ENCODE assay signal across 8 cellular contexts in the genomic region with DNA sequence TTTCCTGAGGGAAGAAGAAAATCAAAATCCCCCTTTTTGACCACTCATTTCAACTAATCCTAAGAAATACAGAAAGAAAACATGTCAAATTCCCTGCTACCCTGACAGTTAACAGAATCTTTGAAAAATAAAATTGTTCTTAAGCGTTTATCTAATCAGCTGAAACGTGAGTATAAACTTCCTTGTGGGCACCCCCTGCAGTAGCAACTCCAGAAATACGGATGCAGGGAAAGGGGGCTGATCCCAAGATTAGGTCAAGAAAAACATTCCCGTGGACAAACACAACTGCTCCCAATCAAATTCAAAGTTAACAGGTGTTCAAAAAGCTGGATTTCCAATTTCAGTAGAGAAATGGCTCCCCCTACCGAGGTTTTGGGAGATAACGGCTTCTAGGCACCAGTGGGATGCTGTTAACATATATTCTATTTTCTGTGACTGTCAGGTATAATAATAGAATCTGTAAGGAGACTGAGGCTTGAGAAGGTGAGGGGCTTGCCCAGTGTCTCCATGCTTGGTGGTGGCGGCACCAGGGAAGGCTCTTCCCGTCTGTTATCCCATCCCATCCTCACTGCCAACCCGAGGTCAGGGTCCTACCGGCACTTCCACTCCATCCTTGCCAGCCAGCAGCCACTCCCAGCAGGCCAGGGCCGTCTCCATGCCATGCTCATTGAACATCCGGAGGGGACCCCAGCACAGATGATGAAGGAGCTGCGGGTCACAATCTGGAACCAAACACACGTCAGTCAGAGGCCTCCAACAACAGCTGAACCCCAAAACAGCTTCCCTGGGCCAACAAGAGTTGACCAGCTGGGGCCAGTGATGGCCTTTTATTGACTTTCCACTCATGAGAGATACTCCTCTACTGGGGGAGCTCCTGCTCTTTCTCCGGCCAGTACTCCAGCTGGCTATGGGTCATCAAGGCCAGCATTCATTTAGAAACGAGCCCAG. TPM values are rescaled to one million over a fixed set of nuclear protein-coding genes. Genes with fewer than 3 reads are reported as not detected.
DNase-seq lines count a peak whose midpoint lies in the region; ATAC-seq and TF ChIP-seq lines count a peak whose summit lies in the region.

No MANE protein-coding gene starts in this region.

- H3K27me3 ChIP-seq in heart right ventricle (no peaks in the 10 kb centered on the region), foreskin keratinocyte (no peaks in the 10 kb centered on the region), smooth muscle cell (ENCODE audit: low read depth) (no peaks in the 10 kb centered on the region)

- 76 to 80% methylated on average over 16 of the region's 16 CpGs for WGBS in heart right ventricle, 2 donors
- WGBS in smooth muscle cell (ENCODE audit: low lambda C conversion rate): 77% methylated on average over 16 of the region's 16 CpGs

- H3K9me3 ChIP-seq in heart right ventricle (peaks cover 0 to 12% (median 0%) of the 10 kb centered on the region in 11 donors), smooth muscle cell (replicated peaks; ENCODE audit: low read depth) (no peaks in the 10 kb centered on the region)

- no peaks in the 10 kb centered on the region for H4K20me1 ChIP-seq in smooth muscle cell (ENCODE audit: low read depth)

- no peak overlapping the region for H2AFZ ChIP-seq in smooth muscle cell (ENCODE audit: low read depth)

- intact Hi-C loops in heart right ventricle (cut with DNase I): no loop called here
- intact Hi-C loops in Right ventricle myocardium superior (cut with DNase I): no loop called here

- DNase-seq in heart right ventricle: no peak
- DNase-seq in Right ventricle myocardium superior: no peak
- peak; percentile 44 for DNase-seq in NCI-H2196 (lab: John Stamatoyannopoulos, UW; ENCODE audit: unreplicated experiment)
- peak; percentile 26 for DNase-seq in activated T-cell treated with anti-CD3 and anti-CD28 coated beads, Interleukin-2, amount 50 U/mL, for 1 hour
- peak; percentile 1 to 30 for DNase-seq in foreskin keratinocyte
- no peak for DNase-seq in smooth muscle cell (lab: John Stamatoyannopoulos, UW; ENCODE audit: unreplicated experiment)

- peak; percentile 33 to 69 (median 54) for TF ChIP-seq CTCF in heart right ventricle (IDR thresholded peaks at IDR 0.05)
- peak; percentile 81 for TF ChIP-seq CTCF in foreskin keratinocyte (conservative IDR thresholded peaks at IDR 0.05)
- peak; percentile 56 for TF ChIP-seq CTCF in smooth muscle cell (IDR thresholded peaks at IDR 0.05; ENCODE audit: borderline replicate concordance, insufficient read depth, poor library complexity, severe bottlenecking)

- H3K36me3 ChIP-seq in heart right ventricle: peaks cover 0 to 91% (median 32%) of the 10 kb centered on the region in 9 donors
- no peaks in the 10 kb centered on the region for H3K36me3 ChIP-seq in smooth muscle cell (ENCODE audit: low read depth)

- ATAC-seq in heart right ventricle (peak in 1 of 8 donors; percentile 27), Right ventricle myocardium superior (ENCODE audit: poor library complexity) (no peak), foreskin keratinocyte (no peak), GM18868 (IDR thresholded peaks at IDR 0.05; ENCODE audit: unreplicated experiment) (no peak), GM18517 (IDR thresholded peaks at IDR 0.05; ENCODE audit: unreplicated experiment) (no peak)

- H3K4me1 ChIP-seq in heart right ventricle (peaks cover 0 to 8% (median 0%) of the 10 kb centered on the region in 9 donors), foreskin keratinocyte (no peaks in the 10 kb centered on the region), smooth muscle cell (ENCODE audit: low read depth) (no peaks in the 10 kb centered on the region)

- H3K9ac ChIP-seq in smooth muscle cell (ENCODE audit: low read depth): no peak overlapping the region

- H3F3A ChIP-seq in smooth muscle cell (ENCODE audit: low read depth): no peaks in the 10 kb centered on the region

- H3K4me3 ChIP-seq in heart right ventricle (no peak overlapping the region), smooth muscle cell (no peak overlapping the region)

- H3K79me2 ChIP-seq in smooth muscle cell (ENCODE audit: low read depth): no peaks in the 10 kb centered on the region

- H3K4me2 ChIP-seq in smooth muscle cell: no peak overlapping the region

- H3K27ac ChIP-seq in heart right ventricle (no peak overlapping the region), foreskin keratinocyte (no peak overlapping the region), smooth muscle cell (ENCODE audit: low read depth) (no peak overlapping the region)

RNA-seq across cellular contexts. Expression of gene SERPIND1, which starts 32.0 kb away (rescaled TPM):
- total RNA-seq in heart right ventricle (under 1 TPM in 3 of 10 donors, not detected in 7; 0.09 to 0.26 (median 0.15) TPM), Right ventricle myocardium superior (0.08 TPM), foreskin keratinocyte (not detected in 2 replicates), smooth muscle cell (not detected in 2 replicates)
- polyA plus RNA-seq in heart right ventricle (under 1 TPM; 0.07 TPM), foreskin keratinocyte (not detected in 2 replicates), smooth muscle cell (0.10 TPM in 1 of 2 replicates, not detected in the other)

Comparison
In these comparisons a context has a peak if more than half of its experiments do, and no peak if none do; other contexts are left out.
1. DNase-seq: peak in NCI-H2196 (single experiment), activated T-cell treated with anti-CD3 and anti-CD28 coated beads, Interleukin-2, amount 50 U/mL, for 1 hour (single experiment) and foreskin keratinocyte (2 of 2); none in heart right ventricle (0 of 2), Right ventricle myocardium superior (single experiment) and smooth muscle cell (single experiment).
2. Peak in every context shown above with its lines, with median percentiles within 50 percentile points of each other: CTCF ChIP-seq.